In genomic region chr17:33944826-33945225, GRCh38 we compare ENCODE assay signal across 27 cellular contexts.
"Had no signal": no experiment of that assay in that cellular context is flagged by ENCODE, and none has a peak within 500 bp of the region (broad histone marks: within the 10 kb centered on the region; RNA-seq: fewer than 3 reads in every experiment).

No MANE protein-coding gene starts in this region.

- H3K9me3 ChIP-seq: ascending aorta, breast epithelium, colonic mucosa, esophagus squamous epithelium, gastroesophageal sphincter had no signal

- FAIRE-seq: endometrium, endothelial cell of umbilical vein had no signal

- ATAC-seq: gastroesophageal sphincter, WTC11 had no signal

- H3K27ac ChIP-seq: ascending aorta, breast epithelium, cardiac muscle cell, colonic mucosa, epithelial cell of prostate, esophagus squamous epithelium, gastroesophageal sphincter had no signal

- H3K4me3 ChIP-seq: ascending aorta, breast epithelium, cardiac muscle cell, colonic mucosa, esophagus squamous epithelium, gastroesophageal sphincter had no signal

- H3K36me3 ChIP-seq: ascending aorta, breast epithelium, cardiac muscle cell, colonic mucosa, esophagus squamous epithelium, gastroesophageal sphincter had no signal

- DNase-seq: activated CD4-positive, alpha-beta memory T cell treated with anti-CD3 and anti-CD28 coated beads, Interleukin-2, amount 10 ng/mL, durations not matched to agents 7 days and 5 days; activated CD4-positive, alpha-beta T cell treated with anti-CD3 and anti-CD28 coated beads for 1 hour; activated CD4-positive, alpha-beta T cell treated with anti-CD3 and anti-CD28 coated beads for 4 hours; activated CD4-positive, alpha-beta T cell treated with anti-CD3 and anti-CD28 coated beads, Interleukin-2, amount 10 ng/mL, durations not matched to agents 7 days and 5 days; activated CD4-positive, alpha-beta T cell treated with anti-CD3 and anti-CD28 coated beads, Interleukin-2, amount 50 U/mL, for 4 hours; activated CD8-positive, alpha-beta memory T cell treated with anti-CD3 and anti-CD28 coated beads, Interleukin-2, amount 50 U/mL, for 48 hours; activated gamma-delta T cell; activated naive CD4-positive, alpha-beta T cell; activated naive CD4-positive, alpha-beta T cell treated with anti-CD3 and anti-CD28 coated beads, Interleukin-2, amount 10 ng/mL, durations not matched to agents 7 days and 5 days; activated naive CD8-positive, alpha-beta T cell treated with anti-CD3 and anti-CD28 coated beads, Interleukin-2, amount 10 ng/mL, durations not matched to agents 7 days and 5 days; activated T-cell treated with anti-CD3 and anti-CD28 coated beads for 4 hours; activated T-cell treated with anti-CD3 and anti-CD28 coated beads, Interleukin-2, amount 50 U/mL, for 24 hours; central memory CD4-positive, alpha-beta T cell; cerebellar nuclear complex; colonic mucosa; effector CD8-positive, alpha-beta T cell; esophagus squamous epithelium; foreskin melanocyte; T-helper 2 cell had no signal

- H3K4me1 ChIP-seq: ascending aorta, breast epithelium, colonic mucosa, esophagus squamous epithelium, gastroesophageal sphincter had no signal

- H3K27me3 ChIP-seq: ascending aorta, colonic mucosa had no signal
